Comparison of ENCODE assay signal across 19 cellular contexts in genomic region chr3:126130081-126130855, GRCh38. TPM values are rescaled to one million over a fixed set of nuclear protein-coding genes. Genes with fewer than 3 reads are reported as not detected.
DNase-seq lines count a peak whose midpoint lies in the region; ATAC-seq, FAIRE-seq and TF ChIP-seq lines count a peak whose summit lies in the region.
"Had no signal": no experiment of that assay in that cellular context is flagged by ENCODE, and none has a peak within 500 bp of the region (broad histone marks: within the 10 kb centered on the region; RNA-seq: fewer than 3 reads in every experiment).

No MANE protein-coding gene starts in this region.

- in situ Hi-C loops in transverse colon (cut with MboI; ENCODE audit: low pct_ligation_motif_present in 1 of 4, low pct_unique_long_range_greater_than_20kb in 1 of 4, low sequenced_read_pairs in 3 of 4): loop anchor here in 3 of 4 donors (5.0 to 25.0 kb wide), 3 partner anchors 257 to 265 kb away; partner anchors contain the start of gene CFAP100 (in 3 of the 3)

- no peak overlapping the region for H3K27ac Mint-ChIP-seq in activated CD8-positive, alpha-beta memory T cell treated with anti-CD3 and anti-CD28 coated beads, Interleukin-2, amount 10 ng/mL, durations not matched to agents 7 days and 5 days
- no peak overlapping the region for H3K27ac Mint-ChIP-seq in activated T-helper 17 cell treated with anti-CD3 and anti-CD28 coated beads, Interleukin-2, amount 50 U/mL, for 72 hours
- H3K27ac Mint-ChIP-seq: CD8-positive, alpha-beta T cell; HFFc6 had no signal

- H3K27me3 ChIP-seq in colonic mucosa: no peaks in the 10 kb centered on the region
- H3K27me3 ChIP-seq in transverse colon: no peaks in the 10 kb centered on the region
- H3K27me3 ChIP-seq: cardiac muscle cell had no signal

- FAIRE-seq in RCC 7860 (lab: Jason Lieb, UNC): no peak
- FAIRE-seq: G401.6 had no signal

- CTCF ChIA-PET in activated CD8-positive, alpha-beta memory T cell treated with anti-CD3 and anti-CD28 coated beads, Interleukin-2, amount 10 ng/mL, durations not matched to agents 7 days and 5 days (lab: Charles Lee): no interaction called here

- H3K9me3 ChIP-seq in colonic mucosa (no peaks in the 10 kb centered on the region), transverse colon (no peaks in the 10 kb centered on the region)

- ATAC-seq in activated CD8-positive, alpha-beta memory T cell treated with anti-CD3 and anti-CD28 coated beads, Interleukin-2, amount 10 ng/mL, durations not matched to agents 7 days and 5 days: no peak
- ATAC-seq in activated T-helper 17 cell treated with anti-CD3 and anti-CD28 coated beads, Interleukin-2, amount 50 U/mL, for 72 hours (replicated peaks): no peak
- ATAC-seq: CD8-positive, alpha-beta T cell had no signal

- 49% methylated on average over 10 of the region's 15 CpGs; no CpG with 5 or more reads in 1 of the 2 donors for WGBS in transverse colon (ENCODE audit: low coverage in 1 of 2), 2 donors

- H3K9ac ChIP-seq in colonic mucosa (ENCODE audit: low read depth in 2 of 2, low read length in 2 of 2): no peak overlapping the region

- H3K4me3 ChIP-seq in colonic mucosa (no peak overlapping the region), transverse colon (no peak overlapping the region)
- H3K4me3 ChIP-seq: cardiac muscle cell had no signal

- H3K4me1 ChIP-seq in colonic mucosa: no peaks in the 10 kb centered on the region
- peaks cover 0 to 2% (median 0%) of the 10 kb centered on the region in 4 donors for H3K4me1 ChIP-seq in transverse colon

- no peak overlapping the region for H3K4me3 Mint-ChIP-seq in activated CD8-positive, alpha-beta memory T cell treated with anti-CD3 and anti-CD28 coated beads, Interleukin-2, amount 10 ng/mL, durations not matched to agents 7 days and 5 days
- H3K4me3 Mint-ChIP-seq in activated T-helper 17 cell treated with anti-CD3 and anti-CD28 coated beads, Interleukin-2, amount 50 U/mL, for 72 hours: no peak overlapping the region
- H3K4me3 Mint-ChIP-seq: CD8-positive, alpha-beta T cell; HFFc6 had no signal

- no peaks in the 10 kb centered on the region for H3K36me3 ChIP-seq in colonic mucosa
- no peaks in the 10 kb centered on the region for H3K36me3 ChIP-seq in transverse colon
- H3K36me3 ChIP-seq: cardiac muscle cell had no signal

- no peak for TF ChIP-seq POLR2A in transverse colon (IDR thresholded peaks at IDR 0.05)

- DNase-seq in activated CD8-positive, alpha-beta memory T cell treated with anti-CD3 and anti-CD28 coated beads for 24 hours: peak; percentile 46
- DNase-seq in activated CD8-positive, alpha-beta memory T cell treated with anti-CD3 and anti-CD28 coated beads, Interleukin-2, amount 10 ng/mL, durations not matched to agents 7 days and 5 days: no peak
- peak; percentile 32 for DNase-seq in colonic mucosa
- peak; percentile 16 to 59 for DNase-seq in lung microvascular endothelial cell (ENCODE audit: low read depth in 2 of 2)
- DNase-seq in transverse colon: peak; percentile 13
- DNase-seq in NOMO-1 (lab: John Stamatoyannopoulos, UW; ENCODE audit: unreplicated experiment in 2 of 2): no peak
- DNase-seq in RCC 7860 (ENCODE audit: low spot score): no peak
- DNase-seq: activated naive CD4-positive, alpha-beta T cell treated with anti-CD3 and anti-CD28 coated beads, Interleukin-2, amount 50 U/mL, for 16 hours; NCI-H2029; retina; stimulated activated CD4-positive, alpha-beta T cell treated with anti-CD3 and anti-CD28 coated beads, Interleukin-4, amount 100 ng/mL, for 1 hour; T-helper 9 cell had no signal

- H3K27ac ChIP-seq in colonic mucosa (no peak overlapping the region), transverse colon (no peak overlapping the region)
- H3K27ac ChIP-seq: cardiac muscle cell had no signal

- no peaks in the 10 kb centered on the region for H3K9me3 Mint-ChIP-seq in activated CD8-positive, alpha-beta memory T cell treated with anti-CD3 and anti-CD28 coated beads, Interleukin-2, amount 10 ng/mL, durations not matched to agents 7 days and 5 days (ENCODE audit: low read depth)
- H3K9me3 Mint-ChIP-seq in activated T-helper 17 cell treated with anti-CD3 and anti-CD28 coated beads, Interleukin-2, amount 50 U/mL, for 72 hours: no peaks in the 10 kb centered on the region
- H3K9me3 Mint-ChIP-seq: CD8-positive, alpha-beta T cell; HFFc6 had no signal

- TF ChIP-seq EP300 in transverse colon (IDR thresholded peaks at IDR 0.05; ENCODE audit: low read depth): no peak

- intact Hi-C loops in colonic mucosa (cut with DNase I) (loop anchor here (10.0 kb wide), 1 partner anchor 115 kb away; no protein-coding TSS in a partner anchor), transverse colon (cut with DNase I; ENCODE audit: low total_unique reads) (loop anchor here (5.0 kb wide), 1 partner anchor 77 kb away; no protein-coding TSS in a partner anchor)

- TF ChIP-seq CTCF in colonic mucosa (IDR thresholded peaks at IDR 0.05) (no peak), transverse colon (IDR thresholded peaks at IDR 0.05) (no peak)

- H3K27me3 Mint-ChIP-seq in activated CD8-positive, alpha-beta memory T cell treated with anti-CD3 and anti-CD28 coated beads, Interleukin-2, amount 10 ng/mL, durations not matched to agents 7 days and 5 days: no peaks in the 10 kb centered on the region
- H3K27me3 Mint-ChIP-seq in activated T-helper 17 cell treated with anti-CD3 and anti-CD28 coated beads, Interleukin-2, amount 50 U/mL, for 72 hours: peaks cover 14% of the 10 kb centered on the region

- no peaks in the 10 kb centered on the region for H3K4me1 Mint-ChIP-seq in activated CD8-positive, alpha-beta memory T cell treated with anti-CD3 and anti-CD28 coated beads, Interleukin-2, amount 10 ng/mL, durations not matched to agents 7 days and 5 days
- no peaks in the 10 kb centered on the region for H3K4me1 Mint-ChIP-seq in activated T-helper 17 cell treated with anti-CD3 and anti-CD28 coated beads, Interleukin-2, amount 50 U/mL, for 72 hours

- H3K36me3 Mint-ChIP-seq in activated CD8-positive, alpha-beta memory T cell treated with anti-CD3 and anti-CD28 coated beads, Interleukin-2, amount 10 ng/mL, durations not matched to agents 7 days and 5 days: no peaks in the 10 kb centered on the region
- H3K36me3 Mint-ChIP-seq in activated T-helper 17 cell treated with anti-CD3 and anti-CD28 coated beads, Interleukin-2, amount 50 U/mL, for 72 hours (ENCODE audit: low read depth): no peaks in the 10 kb centered on the region
- H3K36me3 Mint-ChIP-seq: CD8-positive, alpha-beta T cell had no signal

RNA-seq across cellular contexts. Expression of gene SLC41A3, which starts 46.3 kb away (rescaled TPM):
- 10 to 100 TPM; 22.5 to 23.8 TPM for total RNA-seq in activated CD8-positive, alpha-beta memory T cell treated with anti-CD3 and anti-CD28 coated beads, Interleukin-2, amount 10 ng/mL, durations not matched to agents 7 days and 5 days
- total RNA-seq in colonic mucosa: 10 to 100 TPM; 27.6 to 33.1 TPM
- 66.5 and 123 TPM in 2 replicates for total RNA-seq in lung microvascular endothelial cell
- total RNA-seq in transverse colon: 10 to 100 TPM; 22.7 to 41.5 (median 29.1) TPM
- 10 to 100 TPM; 33.1 to 50.8 TPM for total RNA-seq in activated T-helper 17 cell treated with anti-CD3 and anti-CD28 coated beads, Interleukin-2, amount 50 U/mL, for 72 hours

RNA-seq across cellular contexts. Expression of gene ALDH1L1, which starts 50.1 kb away (rescaled TPM):
- not detected for total RNA-seq in activated CD8-positive, alpha-beta memory T cell treated with anti-CD3 and anti-CD28 coated beads, Interleukin-2, amount 10 ng/mL, durations not matched to agents 7 days and 5 days
- 10 to 100 TPM; 15.3 to 25.6 TPM for total RNA-seq in colonic mucosa
- total RNA-seq in lung microvascular endothelial cell: not detected in 2 replicates
- total RNA-seq in transverse colon: 10 to 100 TPM in 2 of 4 donors, 1 to 10 TPM in 2; 5.9 to 32.2 (median 16.1) TPM
- total RNA-seq in activated T-helper 17 cell treated with anti-CD3 and anti-CD28 coated beads, Interleukin-2, amount 50 U/mL, for 72 hours: under 1 TPM; 0.24 to 0.26 TPM
- total RNA-seq: CD8-positive, alpha-beta T cell; glomerular endothelial cell; myocyte had no signal

Comparison
In these comparisons a context has a peak if more than half of its experiments do, and no peak if none do; other contexts are left out.
1. DNase-seq: peak in activated CD8-positive, alpha-beta memory T cell treated with anti-CD3 and anti-CD28 coated beads for 24 hours (single experiment), colonic mucosa (single experiment), lung microvascular endothelial cell (2 of 2) and transverse colon (single experiment); none in activated CD8-positive, alpha-beta memory T cell treated with anti-CD3 and anti-CD28 coated beads, Interleukin-2, amount 10 ng/mL, durations not matched to agents 7 days and 5 days (single experiment), NOMO-1 (0 of 2) and RCC 7860 (single experiment).